In genomic region chr6:140907235-140907634, GRCh38 we compare ENCODE assay signal across 18 cellular contexts.
A peak's percentile ranks its signal among the peaks of the same experiment; 100 is the strongest.
DNase-seq lines count a peak whose midpoint lies in the region; ATAC-seq and TF ChIP-seq lines count a peak whose summit lies in the region.
"Had no signal": no experiment of that assay in that cellular context is flagged by ENCODE, and none has a peak within 500 bp of the region (broad histone marks: within the 10 kb centered on the region; RNA-seq: fewer than 3 reads in every experiment).

No MANE protein-coding gene starts in this region.

- no peaks in the 10 kb centered on the region for H3K36me3 Mint-ChIP-seq in stimulated activated effector memory CD8-positive, alpha-beta T cell treated with anti-CD3 and anti-CD28 coated beads, Interleukin-12 subunit alpha, Interleukin-12 subunit beta, amount 100 ng/mL, for 72 hours

- H3K79me1 ChIP-seq in neuronal stem cell (ENCODE audit: low read depth, low read length) = no peaks in the 10 kb centered on the region

- no peak overlapping the region for H3K4ac ChIP-seq in neuronal stem cell (ENCODE audit: low read length)

- H2AK5ac ChIP-seq in neuronal stem cell (ENCODE audit: low read depth, low read length) = no peak overlapping the region

- no peaks in the 10 kb centered on the region for H3K4me1 Mint-ChIP-seq in stimulated activated effector memory CD8-positive, alpha-beta T cell treated with anti-CD3 and anti-CD28 coated beads, Interleukin-12 subunit alpha, Interleukin-12 subunit beta, amount 100 ng/mL, for 72 hours
- H3K4me1 Mint-ChIP-seq: GM23338 had no signal

- ATAC-seq in Right ventricle myocardium inferior = no peak
- ATAC-seq in stimulated activated effector memory CD8-positive, alpha-beta T cell treated with anti-CD3 and anti-CD28 coated beads, Interleukin-12 subunit alpha, Interleukin-12 subunit beta, amount 100 ng/mL, for 72 hours = peak; percentile 55
- ATAC-seq: A549, GM23338 had no signal

- H3K23ac ChIP-seq in neuronal stem cell (ENCODE audit: low read depth, low read length, poor library complexity) = no peak overlapping the region

- H3K27ac Mint-ChIP-seq in stimulated activated effector memory CD8-positive, alpha-beta T cell treated with anti-CD3 and anti-CD28 coated beads, Interleukin-12 subunit alpha, Interleukin-12 subunit beta, amount 100 ng/mL, for 72 hours = no peak overlapping the region
- H3K27ac Mint-ChIP-seq: CD4-positive, alpha-beta T cell; GM23338 had no signal

- no peak for TF ChIP-seq CTCF in right atrium auricular region (IDR thresholded peaks at IDR 0.05)

- peak overlapping the region; percentile 14 for H2BK12ac ChIP-seq in neuronal stem cell (ENCODE audit: low read length)

- no peak overlapping the region for H2BK120ac ChIP-seq in neuronal stem cell (ENCODE audit: low read depth, low read length)

- no peak overlapping the region for H2AFZ ChIP-seq in neuronal stem cell (ENCODE audit: low read length)
- H2AFZ ChIP-seq: GM23338 had no signal

- H3K4me3 ChIP-seq in right atrium auricular region (no peak overlapping the region), neuronal stem cell (ENCODE audit: low read length in 2 of 2) (no peak overlapping the region)
- H3K4me3 ChIP-seq: A549, GM23338 had no signal

- DNase-seq in Right ventricle myocardium inferior (ENCODE audit: missing footprints) = peak; percentile 63
- no peak for DNase-seq in right atrium auricular region (ENCODE audit: low spot score)
- peak; percentile 2 for DNase-seq in glomerular visceral epithelial cell (ENCODE audit: extremely low spot score)
- no peak for DNase-seq in neuronal stem cell (ENCODE audit: low spot score)
- no peak for DNase-seq in stimulated activated effector memory CD8-positive, alpha-beta T cell treated with anti-CD3 and anti-CD28 coated beads, Interleukin-12 subunit alpha, Interleukin-12 subunit beta, amount 100 ng/mL, for 72 hours (ENCODE audit: low spot score in 2 of 2)
- DNase-seq in stimulated activated CD8-positive, alpha-beta memory T cell treated with anti-CD3 and anti-CD28 coated beads, Interleukin-4, amount 100 ng/mL, for 48 hours = no peak
- DNase-seq in mucosa of gallbladder (ENCODE audit: low spot score) = no peak
- DNase-seq in RPMI8226 = no peak
- DNase-seq: AML-193; CD4-positive, alpha-beta T cell; DMS153; DMS79; GDM1; HCEC 1CT had no signal

- H3K18ac ChIP-seq in neuronal stem cell (ENCODE audit: low read length) = no peak overlapping the region

- intact Hi-C loops in Right ventricle myocardium inferior (cut with DNase I) = no loop called here

- no peaks in the 10 kb centered on the region for H3K9me3 ChIP-seq in right atrium auricular region
- peaks cover 5 to 8% of the 10 kb centered on the region in 2 donors for H3K9me3 ChIP-seq in neuronal stem cell (replicated peaks in 1 of 2; ENCODE audit: control insufficient read depth in 2 of 2, insufficient read depth in 1 of 2, low read depth in 1 of 2, low read length in 2 of 2)
- H3K9me3 ChIP-seq: A549 had no signal

- WGBS in neuronal stem cell (ENCODE audit: extremely low coverage in 2 of 2, insufficient read length in 2 of 2, insufficient replicate concordance in 1 of 2), 2 donors = no CpG with 5 or more reads among the region's 9 CpGs

- peak overlapping the region; percentile 39 for H3K14ac ChIP-seq in neuronal stem cell (ENCODE audit: low read length)

- H2BK5ac ChIP-seq in neuronal stem cell (ENCODE audit: low read length) = no peak overlapping the region

- H3K4me1 ChIP-seq in right atrium auricular region = no peaks in the 10 kb centered on the region
- no peaks in the 10 kb centered on the region for H3K4me1 ChIP-seq in neuronal stem cell (ENCODE audit: control insufficient read depth in 2 of 2, insufficient read depth in 1 of 2, low read depth in 1 of 2, low read length in 2 of 2)
- H3K4me1 ChIP-seq: A549 had no signal

- no peak overlapping the region for H3K9ac ChIP-seq in neuronal stem cell (ENCODE audit: low read depth, low read length, poor library complexity)

- H3K27me3 ChIP-seq in right atrium auricular region (no peaks in the 10 kb centered on the region), neuronal stem cell (ENCODE audit: control insufficient read depth in 3 of 3, insufficient read depth in 3 of 3, low read depth in 1 of 3, low read length in 3 of 3) (no peaks in the 10 kb centered on the region)

- H3K27ac ChIP-seq in right atrium auricular region (no peak overlapping the region), neuronal stem cell (replicated peaks; ENCODE audit: low read length) (no peak overlapping the region)
- H3K27ac ChIP-seq: 22Rv1, A549, C4-2B had no signal

- no peak overlapping the region for H3K4me3 Mint-ChIP-seq in stimulated activated effector memory CD8-positive, alpha-beta T cell treated with anti-CD3 and anti-CD28 coated beads, Interleukin-12 subunit alpha, Interleukin-12 subunit beta, amount 100 ng/mL, for 72 hours
- H3K4me3 Mint-ChIP-seq: CD4-positive, alpha-beta T cell; GM23338 had no signal

- H4K91ac ChIP-seq in neuronal stem cell (ENCODE audit: low read depth, low read length, poor library complexity) = no peak overlapping the region

- H4K8ac ChIP-seq in neuronal stem cell (ENCODE audit: low read depth, low read length) = no peak overlapping the region

- H3K9me3 Mint-ChIP-seq in stimulated activated effector memory CD8-positive, alpha-beta T cell treated with anti-CD3 and anti-CD28 coated beads, Interleukin-12 subunit alpha, Interleukin-12 subunit beta, amount 100 ng/mL, for 72 hours = no peaks in the 10 kb centered on the region
- H3K9me3 Mint-ChIP-seq: CD4-positive, alpha-beta T cell had no signal

- no peak overlapping the region for H3K4me2 ChIP-seq in neuronal stem cell (ENCODE audit: insufficient read depth, low read length, poor library complexity, severe bottlenecking)
- H3K4me2 ChIP-seq: A549, GM23338 had no signal

- no peaks in the 10 kb centered on the region for H3K36me3 ChIP-seq in right atrium auricular region
- no peaks in the 10 kb centered on the region for H3K36me3 ChIP-seq in neuronal stem cell (replicated peaks in 1 of 2; ENCODE audit: control insufficient read depth in 2 of 2, insufficient read depth in 2 of 2, low read length in 2 of 2)

- no peak overlapping the region for H2BK15ac ChIP-seq in neuronal stem cell (ENCODE audit: low read length)

Comparison
In these comparisons a context has a peak if more than half of its experiments do, and no peak if none do; other contexts are left out.
1. DNase-seq: peak in Right ventricle myocardium inferior (single experiment) and glomerular visceral epithelial cell (single experiment); none in right atrium auricular region (single experiment), neuronal stem cell (single experiment), stimulated activated effector memory CD8-positive, alpha-beta T cell treated with anti-CD3 and anti-CD28 coated beads, Interleukin-12 subunit alpha, Interleukin-12 subunit beta, amount 100 ng/mL, for 72 hours (0 of 2), stimulated activated CD8-positive, alpha-beta memory T cell treated with anti-CD3 and anti-CD28 coated beads, Interleukin-4, amount 100 ng/mL, for 48 hours (single experiment), mucosa of gallbladder (single experiment) and RPMI8226 (single experiment).